In the genomic region with DNA sequence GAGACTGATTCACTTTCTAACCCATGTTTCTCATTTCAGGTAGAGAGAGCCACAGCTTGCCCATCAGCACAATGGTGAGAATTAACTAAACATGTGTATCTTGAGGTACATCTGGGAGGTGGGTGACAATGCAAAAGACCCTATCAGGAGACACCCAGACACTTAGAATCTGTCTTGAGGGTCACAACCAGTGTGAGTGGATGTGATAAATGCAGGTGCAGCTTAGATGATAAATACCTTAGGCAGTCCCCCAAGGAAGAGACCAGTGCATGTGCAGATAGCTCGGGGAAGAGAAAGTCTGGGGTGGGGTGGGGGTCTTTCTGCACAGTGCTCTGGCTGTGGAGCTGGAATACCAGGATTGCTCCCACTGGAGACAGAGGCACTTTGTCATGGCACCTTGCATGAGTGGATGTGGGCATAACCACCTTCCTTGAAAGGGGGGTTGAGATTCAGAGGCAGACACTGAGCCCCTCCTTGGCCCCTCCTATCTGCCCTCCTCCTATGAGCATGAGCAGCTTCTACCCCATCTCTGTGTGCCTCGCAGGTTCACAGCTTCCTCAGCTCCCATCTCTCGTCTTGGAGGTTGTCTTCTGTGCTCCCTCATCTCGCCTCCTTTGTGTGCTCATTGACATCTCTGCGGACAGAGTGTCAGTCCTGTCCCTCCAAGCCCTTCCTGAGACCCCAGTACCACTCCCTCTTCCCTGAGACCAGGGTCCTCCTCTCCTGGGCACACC, we compare ENCODE assay signal across 36 cellular contexts.
"Had no signal": no experiment of that assay in that cellular context is flagged by ENCODE, and none has a peak within 500 bp of the region (broad histone marks: within the 10 kb centered on the region; RNA-seq: fewer than 3 reads in every experiment).

No MANE protein-coding gene starts in this region.

- H3K36me3 Mint-ChIP-seq: activated naive CD4-positive, alpha-beta T cell treated with anti-CD3 and anti-CD28 coated beads, Interleukin-2, amount 50 U/mL, for 24 hours; activated naive CD8-positive, alpha-beta T cell treated with anti-CD3 and anti-CD28 coated beads for 36 hours; brain had no signal

- FAIRE-seq: endothelial cell of umbilical vein had no signal

- H3K27me3 ChIP-seq: cardiac muscle cell, foreskin keratinocyte had no signal

- H3K4me1 Mint-ChIP-seq: activated B cell treated with CpG ODN at 0.5 μM for 24 hours; activated naive CD4-positive, alpha-beta T cell treated with anti-CD3 and anti-CD28 coated beads, Interleukin-2, amount 50 U/mL, for 24 hours; activated naive CD8-positive, alpha-beta T cell treated with anti-CD3 and anti-CD28 coated beads for 36 hours; activated naive CD8-positive, alpha-beta T cell treated with anti-CD3 and anti-CD28 coated beads, Interleukin-2, amount 50 U/mL, for 24 hours; brain; central memory CD8-positive, alpha-beta T cell; T-helper 17 cell had no signal

- H3K4me3 Mint-ChIP-seq: activated B cell treated with CpG ODN at 0.5 μM for 24 hours; activated CD8-positive, alpha-beta T cell treated with anti-CD3 and anti-CD28 coated beads for 36 hours; activated naive CD4-positive, alpha-beta T cell treated with anti-CD3 and anti-CD28 coated beads for 36 hours; activated naive CD4-positive, alpha-beta T cell treated with anti-CD3 and anti-CD28 coated beads, Interleukin-2, amount 50 U/mL, for 24 hours; activated naive CD8-positive, alpha-beta T cell treated with anti-CD3 and anti-CD28 coated beads for 36 hours; activated naive CD8-positive, alpha-beta T cell treated with anti-CD3 and anti-CD28 coated beads, Interleukin-2, amount 50 U/mL, for 24 hours; activated T-helper 1 cell treated with anti-CD3 and anti-CD28 coated beads, Interleukin-12 subunit alpha, Interleukin-12 subunit beta, Interleukin-2, Interleukin-4 antibody, amounts not matched to agents 30 ng/mL and 10 ng/mL and 1 ng/mL, durations not matched to agents 14 hours and 24 hours and 36 hours; brain; central memory CD8-positive, alpha-beta T cell; dendritic cell treated with granulocyte-macrophage colony-stimulating factor and Interleukin-4, amounts not matched to agents 40 ng/mL and 50 ng/mL, for 4 days; T-helper 17 cell; T-helper 2 cell treated with Interferon-gamma antibody and Interleukin-4, amounts not matched to agents 5 μg/mL and 100 μg/mL, for 36 hours had no signal

- H3K27ac Mint-ChIP-seq: activated B cell treated with CpG ODN at 0.5 μM for 24 hours; activated CD8-positive, alpha-beta T cell treated with anti-CD3 and anti-CD28 coated beads for 36 hours; activated naive CD4-positive, alpha-beta T cell treated with anti-CD3 and anti-CD28 coated beads for 36 hours; activated naive CD4-positive, alpha-beta T cell treated with anti-CD3 and anti-CD28 coated beads, Interleukin-2, amount 50 U/mL, for 24 hours; activated naive CD8-positive, alpha-beta T cell treated with anti-CD3 and anti-CD28 coated beads for 36 hours; activated naive CD8-positive, alpha-beta T cell treated with anti-CD3 and anti-CD28 coated beads, Interleukin-2, amount 50 U/mL, for 24 hours; activated T-helper 1 cell treated with anti-CD3 and anti-CD28 coated beads, Interleukin-12 subunit alpha, Interleukin-12 subunit beta, Interleukin-2, Interleukin-4 antibody, amounts not matched to agents 30 ng/mL and 10 ng/mL and 1 ng/mL, durations not matched to agents 14 hours and 24 hours and 36 hours; activated T-helper 2 cell treated with anti-CD3 and anti-CD28 coated beads, Interferon-gamma antibody, Interleukin-2, Interleukin-4, amounts not matched to agents 10 μg/mL and 5 μg/mL and 100 μg/mL, durations not matched to agents 14 hours and 24 hours and 36 hours; brain; dendritic cell treated with granulocyte-macrophage colony-stimulating factor and Interleukin-4, amounts not matched to agents 40 ng/mL and 50 ng/mL, for 4 days; T-helper 17 cell; T-helper 2 cell treated with Interferon-gamma antibody and Interleukin-4, amounts not matched to agents 5 μg/mL and 100 μg/mL, for 36 hours had no signal

- DNase-seq: activated B cell treated with CpG ODN at 0.5 μM for 24 hours; activated CD4-positive, alpha-beta T cell treated with anti-CD3 and anti-CD28 coated beads for 48 hours; activated CD4-positive, alpha-beta T cell treated with anti-CD3 and anti-CD28 coated beads, Interleukin-2, amount 50 U/mL, for 1 hour; activated CD4-positive, alpha-beta T cell treated with anti-CD3 and anti-CD28 coated beads, Interleukin-2, amount 50 U/mL, for 48 hours; activated CD8-positive, alpha-beta T cell treated with anti-CD3 and anti-CD28 coated beads for 36 hours; activated effector memory CD4-positive, alpha-beta T cell treated with anti-CD3 and anti-CD28 coated beads, Interleukin-2, amount 50 U/mL, for 16 hours; activated naive CD4-positive, alpha-beta T cell treated with anti-CD3 and anti-CD28 coated beads for 36 hours; activated naive CD8-positive, alpha-beta T cell treated with anti-CD3 and anti-CD28 coated beads for 36 hours; activated naive CD8-positive, alpha-beta T cell treated with anti-CD3 and anti-CD28 coated beads, Interleukin-2, amount 50 U/mL, for 24 hours; activated T-cell treated with anti-CD3 and anti-CD28 coated beads, Interleukin-2, amount 50 U/mL, for 1 hour; activated T-cell treated with anti-CD3 and anti-CD28 coated beads, Interleukin-2, amount 50 U/mL, for 48 hours; amygdala; aorta; dorsolateral prefrontal cortex; effector memory CD4-positive, alpha-beta T cell; foreskin keratinocyte; T-helper 1 cell; T-helper 17 cell; T1000; WERI-Rb-1 had no signal

- H3K27ac ChIP-seq: adrenal gland, breast epithelium, cardiac muscle cell, coronary artery, dorsolateral prefrontal cortex, epithelial cell of prostate, foreskin keratinocyte, gastroesophageal sphincter, WERI-Rb-1 had no signal

- H3K9me3 Mint-ChIP-seq: activated B cell treated with CpG ODN at 0.5 μM for 24 hours; activated CD8-positive, alpha-beta T cell treated with anti-CD3 and anti-CD28 coated beads for 36 hours; activated naive CD4-positive, alpha-beta T cell treated with anti-CD3 and anti-CD28 coated beads for 36 hours; activated naive CD4-positive, alpha-beta T cell treated with anti-CD3 and anti-CD28 coated beads, Interleukin-2, amount 50 U/mL, for 24 hours; activated naive CD8-positive, alpha-beta T cell treated with anti-CD3 and anti-CD28 coated beads for 36 hours; activated naive CD8-positive, alpha-beta T cell treated with anti-CD3 and anti-CD28 coated beads, Interleukin-2, amount 50 U/mL, for 24 hours; activated T-helper 1 cell treated with anti-CD3 and anti-CD28 coated beads, Interleukin-12 subunit alpha, Interleukin-12 subunit beta, Interleukin-2, Interleukin-4 antibody, amounts not matched to agents 30 ng/mL and 10 ng/mL and 1 ng/mL, durations not matched to agents 14 hours and 24 hours and 36 hours; activated T-helper 2 cell treated with anti-CD3 and anti-CD28 coated beads, Interferon-gamma antibody, Interleukin-2, Interleukin-4, amounts not matched to agents 10 μg/mL and 5 μg/mL and 100 μg/mL, durations not matched to agents 14 hours and 24 hours and 36 hours; central memory CD8-positive, alpha-beta T cell; T-helper 2 cell treated with Interferon-gamma antibody and Interleukin-4, amounts not matched to agents 5 μg/mL and 100 μg/mL, for 36 hours had no signal

- H3K4me1 ChIP-seq: adrenal gland, breast epithelium, foreskin keratinocyte, gastroesophageal sphincter had no signal

- ATAC-seq: activated CD4-positive, CD25-positive, alpha-beta regulatory T cell treated with anti-CD3 and anti-CD28 coated beads, Interleukin-2, amount 50 U/mL, for 24 hours; activated CD8-positive, alpha-beta T cell treated with anti-CD3 and anti-CD28 coated beads for 36 hours; activated naive CD8-positive, alpha-beta T cell treated with anti-CD3 and anti-CD28 coated beads, Interleukin-2, amount 50 U/mL, for 24 hours; foreskin keratinocyte; gastroesophageal sphincter; SK-N-SH treated with all-trans-retinoic acid at 6 μM for 48 hours; T-helper 17 cell had no signal

- H3K27me3 Mint-ChIP-seq: activated B cell treated with CpG ODN at 0.5 μM for 24 hours; activated CD8-positive, alpha-beta T cell treated with anti-CD3 and anti-CD28 coated beads for 36 hours; activated naive CD4-positive, alpha-beta T cell treated with anti-CD3 and anti-CD28 coated beads, Interleukin-2, amount 50 U/mL, for 24 hours; activated naive CD8-positive, alpha-beta T cell treated with anti-CD3 and anti-CD28 coated beads for 36 hours; activated naive CD8-positive, alpha-beta T cell treated with anti-CD3 and anti-CD28 coated beads, Interleukin-2, amount 50 U/mL, for 24 hours; central memory CD8-positive, alpha-beta T cell; dendritic cell treated with granulocyte-macrophage colony-stimulating factor and Interleukin-4, amounts not matched to agents 40 ng/mL and 50 ng/mL, for 4 days; T-helper 17 cell had no signal

- H3K9me3 ChIP-seq: adrenal gland, breast epithelium, gastroesophageal sphincter had no signal

- H3K4me3 ChIP-seq: adrenal gland, breast epithelium, cardiac muscle cell, coronary artery, dorsolateral prefrontal cortex, gastroesophageal sphincter had no signal

- H3K36me3 ChIP-seq: adrenal gland, breast epithelium, cardiac muscle cell, gastroesophageal sphincter, WERI-Rb-1 had no signal
